ENCODE assay signal across 1 cellular context in the genomic region with DNA sequence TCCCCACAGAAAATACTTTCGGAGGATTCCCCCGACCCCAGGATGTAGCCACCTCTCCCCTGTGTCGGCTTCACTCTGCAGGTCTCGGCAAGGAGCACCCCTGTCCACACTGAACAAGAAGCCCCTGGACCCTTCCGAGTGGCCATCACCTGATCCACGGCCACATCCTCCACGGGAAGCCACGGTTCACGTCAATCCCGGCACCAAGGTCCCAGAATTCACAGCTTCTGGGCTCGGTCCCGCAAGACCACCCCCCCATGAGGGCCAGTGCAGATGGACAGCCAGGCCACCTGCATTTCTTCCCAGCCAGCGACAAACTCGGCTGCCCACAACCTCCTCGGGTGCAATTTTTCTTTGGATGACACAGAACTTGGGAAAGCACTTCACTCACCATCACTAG.
TF ChIP-seq lines count a peak whose summit lies in the region.

No MANE protein-coding gene starts in this region.

TF ChIP-seq in H1, 55 proteins besides CTCF, POLR2A, EP300 and RAD21:
- no peak for TF ChIP-seq ASH2L (IDR thresholded peaks at IDR 0.05; ENCODE audit: low read length)
- TF ChIP-seq EGR1 (IDR thresholded peaks at IDR 0.05; ENCODE audit: borderline replicate concordance, low read depth, low read length): no peak
- no peak for TF ChIP-seq SUZ12 (IDR thresholded peaks at IDR 0.05; ENCODE audit: low read length)
- no peak for TF ChIP-seq TAF1 (IDR thresholded peaks at IDR 0.05; ENCODE audit: low read depth, low read length)
- TF ChIP-seq SAP30 (IDR thresholded peaks at IDR 0.05; ENCODE audit: insufficient read depth, insufficient replicate concordance, low read length): no peak
- TF ChIP-seq POU5F1 (IDR thresholded peaks at IDR 0.05; ENCODE audit: low read depth, low read length): no peak
- TF ChIP-seq HDAC6 (IDR thresholded peaks at IDR 0.05; ENCODE audit: low read depth, low read length): no peak
- no peak for TF ChIP-seq GABPA (IDR thresholded peaks at IDR 0.05; ENCODE audit: borderline replicate concordance, insufficient read depth, low read length)
- no peak for TF ChIP-seq KDM4A (IDR thresholded peaks at IDR 0.05; ENCODE audit: low read depth, low read length, severe bottlenecking)
- no peak for TF ChIP-seq SIX5 (IDR thresholded peaks at IDR 0.05; ENCODE audit: low read depth, low read length)
- no peak for TF ChIP-seq TEAD4 (IDR thresholded peaks at IDR 0.05; ENCODE audit: low read depth, low read length)
